In genomic region chr20:58893355-58894151, GRCh38 we compare ENCODE assay signal across 8 cellular contexts. TPM values are rescaled to one million over a fixed set of nuclear protein-coding genes. Genes with fewer than 3 reads are reported as not detected.
DNase-seq lines count a peak whose midpoint lies in the region; ATAC-seq, FAIRE-seq and TF ChIP-seq lines count a peak whose summit lies in the region.

No MANE protein-coding gene starts in this region.

- H3K27me3 ChIP-seq in Loucy (ENCODE audit: insufficient read depth, low read length, poor library complexity, severe bottlenecking) (no peaks in the 10 kb centered on the region), GM12878 (replicated peaks in 1 of 2; ENCODE audit: control insufficient read depth in 2 of 2, insufficient read depth in 2 of 2, low read length in 1 of 2) (no peaks in the 10 kb centered on the region)

- no peaks in the 10 kb centered on the region for H3K27me3 Mint-ChIP-seq in naive thymus-derived CD8-positive, alpha-beta T cell

- H3K27ac ChIP-seq in GM12878 (ENCODE audit: control insufficient read depth, insufficient read depth) = peak overlapping the region; percentile 71

- peaks cover 48% of the 10 kb centered on the region for H3K4me1 ChIP-seq in Loucy (ENCODE audit: insufficient read depth, low read length, poor library complexity, severe bottlenecking)
- peaks cover 14% of the 10 kb centered on the region for H3K4me1 ChIP-seq in GM12878 (ENCODE audit: control insufficient read depth, insufficient read depth, low read length)

- H3K36me3 ChIP-seq in Loucy (ENCODE audit: insufficient read depth, low read length) (peaks cover 29% of the 10 kb centered on the region), GM12878 (ENCODE audit: control insufficient read depth in 2 of 2, insufficient read depth in 2 of 2, low read length in 1 of 2) (peaks cover 0 to 10% of the 10 kb centered on the region in 2 experiments; a peak in 3 of 4 replicates)

- H3K4me2 ChIP-seq in Loucy (ENCODE audit: low read depth, low read length, poor library complexity, severe bottlenecking) = peak overlapping the region; percentile 97
- H3K4me2 ChIP-seq in GM12878 (ENCODE audit: control insufficient read depth, insufficient read depth) = peak overlapping the region; percentile 86

- BruUV-seq in GM12878 (replicated peaks; lab: Mats Ljungman, UMichigan) = TSS peak; percentile 39

- ATAC-seq in GM12878 (peak; percentile 32), HG02610 (IDR thresholded peaks at IDR 0.05; ENCODE audit: unreplicated experiment) (no peak)
- ATAC-seq in naive thymus-derived CD8-positive, alpha-beta T cell = no peak

- H3K9me2 ChIP-seq in Loucy (replicated peaks; ENCODE audit: low read depth, low read length) = no peaks in the 10 kb centered on the region

- WGBS in GM12878 (ENCODE audit: insufficient coverage, insufficient replicate concordance, low lambda C conversion rate, missing lambda C conversion rate) = 16% methylated on average over 5 of the region's 5 CpGs

- H3K9me3 ChIP-seq in Loucy (ENCODE audit: insufficient read depth, low read depth, low read length) (no peaks in the 10 kb centered on the region), GM12878 (replicated peaks; ENCODE audit: control insufficient read depth, insufficient read depth, low read length) (no peaks in the 10 kb centered on the region)

- FAIRE-seq in GM12878 (lab: Jason Lieb, UNC) = no peak

- H3K9ac ChIP-seq in Loucy (ENCODE audit: low read depth, low read length, poor library complexity, severe bottlenecking) (peak overlapping the region; percentile 95), GM12878 (ENCODE audit: control insufficient read depth, insufficient read depth, low read length) (peak overlapping the region; percentile 80)

- RAD21 ChIA-PET in GM12878 (lab: Charles Lee; ENCODE audit: unreplicated experiment) = interaction anchor here (1.3 kb wide), 1 partner anchor 14 kb away, joined by 4 read pairs; no protein-coding TSS in a partner anchor

- peak overlapping the region; percentile 98 for H3K4me3 ChIP-seq in Loucy (ENCODE audit: low read length, poor library complexity, severe bottlenecking)
- peak overlapping the region; percentile 67 for H3K4me3 ChIP-seq in GM12878

- no peaks in the 10 kb centered on the region; the same call in 1 of the 2 replicates for H3F3A ChIP-seq in Loucy (ENCODE audit: low read depth)

- in situ Hi-C loops in GM12878 (cut with MboI) = no loop called here

- H3K36me3 Mint-ChIP-seq in naive thymus-derived CD8-positive, alpha-beta T cell = peaks cover 0 to 38% (median 3%) of the 10 kb centered on the region in 3 donors

- peaks cover 62% of the 10 kb centered on the region for H4K20me1 ChIP-seq in Loucy (ENCODE audit: insufficient read depth, low read length, poor library complexity, severe bottlenecking)
- H4K20me1 ChIP-seq in GM12878 (ENCODE audit: control insufficient read depth, insufficient read depth) = peaks cover 5% of the 10 kb centered on the region; the same call in 1 of the 2 replicates

- peaks cover 32 to 66% (median 56%) of the 10 kb centered on the region in 4 donors for H3K4me1 Mint-ChIP-seq in naive thymus-derived CD8-positive, alpha-beta T cell

- no peak overlapping the region for H2AFZ ChIP-seq in Loucy (ENCODE audit: low read length)
- H2AFZ ChIP-seq in GM12878 (ENCODE audit: control insufficient read depth, low read depth, low read length) = no peak overlapping the region

- H3K27ac Mint-ChIP-seq in naive thymus-derived CD8-positive, alpha-beta T cell = peak overlapping the region; percentile 64 to 98 (median 87)

- CTCF ChIA-PET in GM12878 (lab: Yijun Ruan, JAX) = interaction anchor here (1.3 to 1.5 kb wide), 2 partner anchors 14 to 89 kb away, joined by 3 to 4 read pairs; no protein-coding TSS in a partner anchor

- TF ChIP-seq CTCF in Loucy (conservative IDR thresholded peaks at IDR 0.05; ENCODE audit: low read length) = no peak
- no peak for TF ChIP-seq CTCF in GM12878 (IDR thresholded peaks at IDR 0.05 in 2 of 3, conservative IDR thresholded peaks at IDR 0.05 in 1 of 3; ENCODE audit: control insufficient read depth in 2 of 3, extremely low read depth in 1 of 3, insufficient read depth in 1 of 3, low read depth in 3 of 3, low read length in 3 of 3)

- DNase-seq in COR-L47 (lab: John Stamatoyannopoulos, UW) (peak; percentile 13), GM12878 (ENCODE audit: low read depth, low spot score) (no peak), hypothalamus (lab: John Stamatoyannopoulos, UW) (no peak), GF-D8 (lab: John Stamatoyannopoulos, UW) (no peak), mucosa of gallbladder (ENCODE audit: low spot score) (no peak)
- no peak for DNase-seq in naive thymus-derived CD8-positive, alpha-beta T cell

- SMC1A ChIA-PET in GM12878 (lab: Charles Lee; ENCODE audit: uncharacterized antibody, unreplicated experiment) = interaction anchor here (1.3 to 2.1 kb wide), 2 partner anchors 14 to 138 kb away, joined by 3 to 5 read pairs; partner anchors contain the start of gene ATP5F1E

- no peak for TF ChIP-seq POLR2A in GM12878 (IDR thresholded peaks at IDR 0.05; ENCODE audit: low read depth, low read length)

- intact Hi-C loops in GM12878 (cut with micrococcal nuclease; ENCODE audit: unreplicated experiment) = loop anchor here (2.0 kb wide), 3 partner anchors 13 to 139 kb away; partner anchors contain the start of genes ATP5F1E and NELFCD

- H3K4me3 Mint-ChIP-seq in naive thymus-derived CD8-positive, alpha-beta T cell = peak overlapping the region; percentile 59 to 97 (median 84)

- no peak for TF ChIP-seq EP300 in GM12878 (IDR thresholded peaks at IDR 0.05; ENCODE audit: borderline replicate concordance in 1 of 2, control insufficient read depth in 1 of 2, low read depth in 2 of 2, low read length in 2 of 2)

- no peak for TF ChIP-seq RAD21 in GM12878 (IDR thresholded peaks at IDR 0.05; ENCODE audit: insufficient read depth, low read depth, low read length)

- no peaks in the 10 kb centered on the region for H3K9me3 Mint-ChIP-seq in naive thymus-derived CD8-positive, alpha-beta T cell

- H3K79me2 ChIP-seq in Loucy (ENCODE audit: insufficient read depth, low read length) (peaks cover 75% of the 10 kb centered on the region), GM12878 (ENCODE audit: control insufficient read depth, insufficient read depth, low read length) (peaks cover 79% of the 10 kb centered on the region)

- POLR2A ChIA-PET in GM12878 (lab: Charles Lee) = interaction anchor here (0.6 to 1.2 kb wide), 2 partner anchors 14 to 88 kb away, joined by 3 to 4 read pairs; no protein-coding TSS in a partner anchor
- POLR2A ChIA-PET in naive thymus-derived CD8-positive, alpha-beta T cell (lab: Charles Lee) = interaction anchor here (1.6 to 2.0 kb wide), 2 partner anchors 88 to 138 kb away, joined by 3 to 6 read pairs; partner anchors contain the start of gene ATP5F1E

RNA-seq across cellular contexts. Expression of gene GNAS, which starts 41.0 kb away (rescaled TPM):
- total RNA-seq in GM12878 (2013; cell fraction: nucleolus; rRNA removed) = 232 and 244 TPM in 2 replicates
- total RNA-seq in GM12878 (2014; rRNA removed) (399 and 405 TPM in 2 replicates), GM12878 (2014; rRNA removed; fragmentation: Illumina TruSeq; extraction: Trizol) (368 and 389 TPM in 2 replicates), GM12878 (2021) (792 and 818 TPM in 2 replicates), mucosa of gallbladder (801 TPM)
- 423 TPM for polyA plus RNA-seq in GM12878 (2011; ENCODE audit: low read depth)
- polyA plus RNA-seq in GM12878 (2011; rRNA removed) (449 and 706 TPM in 2 replicates), GM12878 (2014; fragmentation: Illumina TruSeq; extraction: Trizol) (838 and 950 TPM in 2 replicates), GM12878 (2014; fragmentation: Nextera tagmentation; extraction: Ambion mirVana) (100 to 1,000 TPM; 242 to 344 TPM), GM12878 (2014; rRNA removed) (625 and 680 TPM in 2 replicates), GM12878 (2016; fragmentation: Nextera tagmentation; extraction: Ambion mirVana) (100 to 1,000 TPM; 209 to 261 TPM)
- polyA plus RNA-seq in GM12878 (2011; cell fraction: cytosol; rRNA removed) = 1,135 and 2,097 TPM in 2 replicates
- polyA plus RNA-seq in GM12878 (2011; cell fraction: nucleus; rRNA removed) = 809 and 1,021 TPM in 2 replicates
- polyA plus RNA-seq in GM12878 (2012) = 750 and 915 TPM in 2 replicates
- 1,102 and 1,227 TPM in 2 replicates for polyA minus RNA-seq in GM12878 (2011; rRNA and poly(A)+ RNA removed)
- 416 and 532 TPM in 2 replicates for polyA minus RNA-seq in GM12878 (2011; cell fraction: cytosol; rRNA and poly(A)+ RNA removed)
- 176 and 287 TPM in 2 replicates for polyA minus RNA-seq in GM12878 (2011; cell fraction: nucleus; rRNA and poly(A)+ RNA removed)
- 100 to 1,000 TPM; 695 to 756 TPM for total RNA-seq in naive thymus-derived CD8-positive, alpha-beta T cell
- polyA plus RNA-seq in naive thymus-derived CD8-positive, alpha-beta T cell = 100 to 1,000 TPM; 155 to 247 (median 169) TPM

RNA-seq across cellular contexts. Expression of gene GNAS-AS1, which starts 42.9 kb away (rescaled TPM):
- 7.0 and 8.7 TPM in 2 replicates for total RNA-seq in GM12878 (2013; cell fraction: nucleolus; rRNA removed)
- 1.9 and 2.1 TPM in 2 replicates for total RNA-seq in GM12878 (2014; rRNA removed)
- 0.74 and 0.85 TPM in 2 replicates for total RNA-seq in GM12878 (2014; rRNA removed; fragmentation: Illumina TruSeq; extraction: Trizol)
- total RNA-seq in GM12878 (2021) = 1.6 and 2.6 TPM in 2 replicates
- 0.31 TPM for polyA plus RNA-seq in GM12878 (2011; ENCODE audit: low read depth)
- 0.85 and 0.99 TPM in 2 replicates for polyA plus RNA-seq in GM12878 (2011; rRNA removed)
- 0.99 and 1.7 TPM in 2 replicates for polyA plus RNA-seq in GM12878 (2011; cell fraction: cytosol; rRNA removed)
- 3.7 and 4.7 TPM in 2 replicates for polyA plus RNA-seq in GM12878 (2011; cell fraction: nucleus; rRNA removed)
- 0.45 and 0.58 TPM in 2 replicates for polyA plus RNA-seq in GM12878 (2012)
- polyA plus RNA-seq in GM12878 (2014; fragmentation: Illumina TruSeq; extraction: Trizol) = 0.36 and 0.66 TPM in 2 replicates
- under 1 TPM; 0.06 to 0.35 TPM for polyA plus RNA-seq in GM12878 (2014; fragmentation: Nextera tagmentation; extraction: Ambion mirVana)
- 1.7 and 2.1 TPM in 2 replicates for polyA plus RNA-seq in GM12878 (2014; rRNA removed)
- 1 to 10 TPM; 1.4 to 2.7 TPM for polyA plus RNA-seq in GM12878 (2016; fragmentation: Nextera tagmentation; extraction: Ambion mirVana)
- 0.46 and 1.2 TPM in 2 replicates for polyA minus RNA-seq in GM12878 (2011; rRNA and poly(A)+ RNA removed)
- 0.62 and 0.67 TPM in 2 replicates for polyA minus RNA-seq in GM12878 (2011; cell fraction: cytosol; rRNA and poly(A)+ RNA removed)
- 2.5 and 5.3 TPM in 2 replicates for polyA minus RNA-seq in GM12878 (2011; cell fraction: nucleus; rRNA and poly(A)+ RNA removed)
- 1 to 10 TPM; 1.3 TPM for total RNA-seq in naive thymus-derived CD8-positive, alpha-beta T cell
- polyA plus RNA-seq in naive thymus-derived CD8-positive, alpha-beta T cell = under 1 TPM in 1 of 3 donors, not detected in 2; 0.14 TPM
- 1.6 TPM for total RNA-seq in mucosa of gallbladder
